Comparison of ENCODE assay signal across 17 cellular contexts in the genomic region with DNA sequence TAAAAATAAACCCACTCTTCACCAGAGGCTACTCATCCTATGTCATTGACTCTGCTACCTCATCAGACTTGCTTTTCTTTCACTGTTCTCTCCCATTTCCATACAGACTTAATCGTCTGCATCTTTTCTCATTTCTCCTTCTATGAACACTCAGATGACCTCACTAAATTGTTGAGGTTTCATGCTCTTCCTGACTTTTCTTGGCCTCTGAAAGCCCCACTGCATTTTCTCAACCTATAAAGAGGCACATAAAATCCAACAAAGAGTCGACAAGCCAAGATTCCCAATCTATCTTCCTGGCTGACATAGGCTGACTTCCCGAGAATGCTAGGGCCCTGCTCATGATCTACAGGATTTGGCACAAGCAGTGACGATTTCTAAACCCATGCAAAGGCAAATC.
DNase-seq lines count a peak whose midpoint lies in the region; ATAC-seq and TF ChIP-seq lines count a peak whose summit lies in the region.
"Had no signal": no experiment of that assay in that cellular context is flagged by ENCODE, and none has a peak within 500 bp of the region (broad histone marks: within the 10 kb centered on the region; RNA-seq: fewer than 3 reads in every experiment).

No MANE protein-coding gene starts in this region.

- no peak for TF ChIP-seq CTCF in type B pancreatic cell (conservative IDR thresholded peaks at IDR 0.05)

- H3K4me3 Mint-ChIP-seq in type B pancreatic cell (no peak overlapping the region), immature natural killer cell (no peak overlapping the region)
- no peak overlapping the region for H3K4me3 Mint-ChIP-seq in activated T-cell treated with anti-CD3 and anti-CD28 coated beads, Interleukin-2, amount 50 U/mL, for 72 hours
- H3K4me3 Mint-ChIP-seq: activated T-helper 17 cell treated with anti-CD3 and anti-CD28 coated beads, Interleukin-2, amount 50 U/mL, for 72 hours; effector memory CD8-positive, alpha-beta T cell had no signal

- H3K9me3 ChIP-seq in adipocyte (ENCODE audit: control insufficient read depth, low read length) = no peaks in the 10 kb centered on the region
- H3K9me3 ChIP-seq: adrenal gland had no signal

- no peak for ATAC-seq in activated T-cell treated with anti-CD3 and anti-CD28 coated beads, Interleukin-2, amount 50 U/mL, for 72 hours (replicated peaks in 1 of 2)
- ATAC-seq: activated T-helper 17 cell treated with anti-CD3 and anti-CD28 coated beads, Interleukin-2, amount 50 U/mL, for 72 hours; effector memory CD8-positive, alpha-beta T cell; left ventricle myocardium superior had no signal

- no peaks in the 10 kb centered on the region for H3K36me3 ChIP-seq in adipocyte (ENCODE audit: control insufficient read depth, insufficient read depth, low read length, severe bottlenecking)
- H3K36me3 ChIP-seq: adrenal gland had no signal

- no peaks in the 10 kb centered on the region for H3K27me3 ChIP-seq in adipocyte (replicated peaks; ENCODE audit: control insufficient read depth, insufficient read depth, low read length)
- H3K27me3 ChIP-seq: adrenal gland had no signal

- H3K4me1 ChIP-seq in adipocyte (ENCODE audit: control insufficient read depth, insufficient read depth, low read length) = no peaks in the 10 kb centered on the region
- H3K4me1 ChIP-seq: adrenal gland had no signal

- H3K9me3 Mint-ChIP-seq in type B pancreatic cell = peaks cover 9% of the 10 kb centered on the region
- H3K9me3 Mint-ChIP-seq in immature natural killer cell = peaks cover 0 to 2% (median 0%) of the 10 kb centered on the region in 6 donors
- peaks cover 0 to 1% of the 10 kb centered on the region in 2 donors for H3K9me3 Mint-ChIP-seq in activated T-cell treated with anti-CD3 and anti-CD28 coated beads, Interleukin-2, amount 50 U/mL, for 72 hours

- no peaks in the 10 kb centered on the region for H3K36me3 Mint-ChIP-seq in type B pancreatic cell
- peaks cover 0 to 11% (median 6%) of the 10 kb centered on the region in 3 donors for H3K36me3 Mint-ChIP-seq in immature natural killer cell
- no peaks in the 10 kb centered on the region for H3K36me3 Mint-ChIP-seq in activated T-cell treated with anti-CD3 and anti-CD28 coated beads, Interleukin-2, amount 50 U/mL, for 72 hours (ENCODE audit: insufficient read depth in 2 of 2)

- DNase-seq in GM04504 (ENCODE audit: low read depth) (peak; percentile 51), adipocyte (ENCODE audit: low read depth) (peak; percentile 7), glomerular visceral epithelial cell (ENCODE audit: extremely low spot score) (peak; percentile 65), type B pancreatic cell (ENCODE audit: extremely low spot score, unreplicated experiment) (no peak), NCI-H446 (lab: John Stamatoyannopoulos, UW) (no peak), immature natural killer cell (no peak)
- no peak for DNase-seq in activated T-cell treated with anti-CD3 and anti-CD28 coated beads, Interleukin-2, amount 50 U/mL, for 72 hours
- DNase-seq: adrenal gland; DMS79; effector memory CD8-positive, alpha-beta T cell; foreskin melanocyte; left ventricle myocardium superior; NCI-H187 treated with DMSO at 0.1 percent for 48 hours; NCI-H510A treated with DMSO at 0.1 percent for 48 hours; SIG-M5 had no signal

- no peak overlapping the region for H3K9ac ChIP-seq in adipocyte (ENCODE audit: low read length)

- peaks cover 4% of the 10 kb centered on the region for H3K4me1 Mint-ChIP-seq in type B pancreatic cell (ENCODE audit: unreplicated experiment)
- H3K4me1 Mint-ChIP-seq in immature natural killer cell = peaks cover 0 to 7% of the 10 kb centered on the region in 2 donors
- H3K4me1 Mint-ChIP-seq in activated T-cell treated with anti-CD3 and anti-CD28 coated beads, Interleukin-2, amount 50 U/mL, for 72 hours (ENCODE audit: low read depth) = no peaks in the 10 kb centered on the region
- H3K4me1 Mint-ChIP-seq: activated T-helper 17 cell treated with anti-CD3 and anti-CD28 coated beads, Interleukin-2, amount 50 U/mL, for 72 hours had no signal

- H3K27me3 Mint-ChIP-seq in type B pancreatic cell (peaks cover 6% of the 10 kb centered on the region), immature natural killer cell (ENCODE audit: low read depth in 3 of 3) (peaks cover 5 to 12% (median 9%) of the 10 kb centered on the region in 3 donors)
- no peaks in the 10 kb centered on the region for H3K27me3 Mint-ChIP-seq in activated T-cell treated with anti-CD3 and anti-CD28 coated beads, Interleukin-2, amount 50 U/mL, for 72 hours (ENCODE audit: low read depth)
- H3K27me3 Mint-ChIP-seq: effector memory CD8-positive, alpha-beta T cell had no signal

- H3K27ac Mint-ChIP-seq in type B pancreatic cell = peak overlapping the region; percentile 20
- no peak overlapping the region for H3K27ac Mint-ChIP-seq in immature natural killer cell
- H3K27ac Mint-ChIP-seq in activated T-cell treated with anti-CD3 and anti-CD28 coated beads, Interleukin-2, amount 50 U/mL, for 72 hours = no peak overlapping the region
- H3K27ac Mint-ChIP-seq: activated T-helper 17 cell treated with anti-CD3 and anti-CD28 coated beads, Interleukin-2, amount 50 U/mL, for 72 hours; effector memory CD8-positive, alpha-beta T cell had no signal

- H3K4me3 ChIP-seq in adipocyte (ENCODE audit: low read length) = no peak overlapping the region
- H3K4me3 ChIP-seq: adrenal gland, skin epidermis had no signal

Comparison
In these comparisons a context has a peak if more than half of its experiments do, and no peak if none do; other contexts are left out.
1. DNase-seq: peak in GM04504 (single experiment), adipocyte (single experiment) and glomerular visceral epithelial cell (single experiment); none in type B pancreatic cell (single experiment), NCI-H446 (0 of 2), immature natural killer cell (0 of 3) and activated T-cell treated with anti-CD3 and anti-CD28 coated beads, Interleukin-2, amount 50 U/mL, for 72 hours (0 of 2).